ENCODE assay signal across 1 cellular context in genomic region chr2:25998816-25999383, GRCh38.
A peak's percentile ranks its signal among the peaks of the same experiment; 100 is the strongest.
TF ChIP-seq lines count a peak whose summit lies in the region.

No MANE protein-coding gene starts in this region.

TF ChIP-seq in HepG2, 621 proteins besides CTCF, POLR2A, EP300 and RAD21:
- TF ChIP-seq ZNF670 (CRISPR knock-in tag; IDR thresholded peaks at IDR 0.05; ENCODE audit: borderline replicate concordance) (0 out of 2 replicates have a peak, but pooled peaks have one; percentile 5), U2AF2 (IDR thresholded peaks at IDR 0.05; ENCODE audit: low read depth, low read length) (0 out of 2 replicates have a peak, but pooled peaks have one; percentile 30), IKZF5 (CRISPR knock-in tag; IDR thresholded peaks at IDR 0.05) (0 out of 2 replicates have a peak, but pooled peaks have one; percentile 17), NRL (CRISPR knock-in tag; IDR thresholded peaks at IDR 0.05; ENCODE audit: borderline replicate concordance) (0 out of 2 replicates have a peak, but pooled peaks have one; percentile 21), ATM (IDR thresholded peaks at IDR 0.05; ENCODE audit: borderline replicate concordance) (0 out of 2 replicates have a peak, but pooled peaks have one; percentile 11), KDM2A (CRISPR knock-in tag; IDR thresholded peaks at IDR 0.05; ENCODE audit: borderline replicate concordance, low read depth) (0 out of 2 replicates have a peak, but pooled peaks have one; percentile 14), ZNF512 (CRISPR knock-in tag; IDR thresholded peaks at IDR 0.05) (peak; percentile 93)
